21 cellular contexts compared by ENCODE assay signal in genomic region chr3:66432767-66433521, GRCh38.
DNase-seq lines count a peak whose midpoint lies in the region; ATAC-seq, FAIRE-seq and TF ChIP-seq lines count a peak whose summit lies in the region.
"Had no signal": no experiment of that assay in that cellular context is flagged by ENCODE, and none has a peak within 500 bp of the region (broad histone marks: within the 10 kb centered on the region; RNA-seq: fewer than 3 reads in every experiment).

No MANE protein-coding gene starts in this region.

- no peak for FAIRE-seq in H1 (lab: Jason Lieb, UNC)
- FAIRE-seq: kidney had no signal

- CTCF ChIA-PET in activated CD8-positive, alpha-beta T cell treated with anti-CD3 and anti-CD28 coated beads, Interleukin-2, amount 10 ng/mL, durations not matched to agents 7 days and 5 days (lab: Charles Lee), result no interaction called here
- CTCF ChIA-PET in activated CD8-positive, alpha-beta T cell treated with anti-CD3 and anti-CD28 coated beads for 36 hours (lab: Charles Lee), result interaction anchor here (1.4 kb wide), 1 partner anchor 18 kb away, joined by 3 read pairs; no protein-coding TSS in a partner anchor
- CTCF ChIA-PET in H1 (lab: Charles Lee; ENCODE audit: partially characterized antibody), result interaction anchor here (1.0 to 3.3 kb wide), 2 partner anchors 25 to 66 kb away, joined by 3 to 14 read pairs; no protein-coding TSS in a partner anchor

- H3K27ac ChIP-seq in H1 (ENCODE audit: low read depth, low read length) (no peak overlapping the region), neural progenitor cell (peak overlapping the region; percentile 3), vagina (peak overlapping the region; percentile 51), aorta (ENCODE audit: low read depth in 1 of 2, low read length in 2 of 2) (no peak overlapping the region), hepatocyte (no peak overlapping the region)
- H3K27ac ChIP-seq: 22Rv1, tibial artery, WERI-Rb-1 had no signal

- H3K9me3 ChIP-seq in H1 (ENCODE audit: insufficient read depth in 2 of 2, low read depth in 1 of 2, low read length in 1 of 2) (no peaks in the 10 kb centered on the region), neural progenitor cell (ENCODE audit: low read depth) (no peaks in the 10 kb centered on the region), vagina (no peaks in the 10 kb centered on the region), aorta (ENCODE audit: control insufficient read depth, low read length) (no peaks in the 10 kb centered on the region), hepatocyte (ENCODE audit: low read depth) (no peaks in the 10 kb centered on the region)
- H3K9me3 ChIP-seq: body of pancreas, tibial artery had no signal

- intact Hi-C loops in activated CD8-positive, alpha-beta T cell treated with anti-CD3 and anti-CD28 coated beads for 36 hours (cut with micrococcal nuclease), result no loop called here
- intact Hi-C loops in vagina (cut with DNase I) (no loop called here), aorta (cut with DNase I) (no loop called here)

- no peak overlapping the region for H2BK120ac ChIP-seq in H1 (replicated peaks; ENCODE audit: low read depth, low read length)

- H3K23me2 ChIP-seq in H1 (ENCODE audit: low read depth, low read length), result no peaks in the 10 kb centered on the region

- no peak overlapping the region for H4K8ac ChIP-seq in H1 (ENCODE audit: extremely low read depth, insufficient read depth, low read length)

- H3K79me2 ChIP-seq in H1 (ENCODE audit: control insufficient read depth in 1 of 2, insufficient read depth in 2 of 2, low read length in 2 of 2) (peaks cover 9 to 100% of the 10 kb centered on the region in 2 experiments), neural progenitor cell (ENCODE audit: low read depth) (peaks cover 100% of the 10 kb centered on the region), hepatocyte (no peaks in the 10 kb centered on the region)

- no peak overlapping the region for H2BK20ac ChIP-seq in H1 (ENCODE audit: low read length)

- H2BK12ac ChIP-seq in H1 (ENCODE audit: low read depth, low read length), result no peak overlapping the region

- peaks cover 0 to 4% (median 2%) of the 10 kb centered on the region in 4 experiments; a peak in 2 of 8 replicates for H3K36me3 ChIP-seq in H1 (ENCODE audit: control insufficient read depth in 2 of 4, insufficient read depth in 4 of 4, low read length in 3 of 4)
- H3K36me3 ChIP-seq in neural progenitor cell, result no peaks in the 10 kb centered on the region
- H3K36me3 ChIP-seq in vagina, result no peaks in the 10 kb centered on the region
- H3K36me3 ChIP-seq in aorta (ENCODE audit: control insufficient read depth in 1 of 2, insufficient read depth in 2 of 2, low read length in 1 of 2), result no peaks in the 10 kb centered on the region
- H3K36me3 ChIP-seq in hepatocyte (replicated peaks; ENCODE audit: insufficient read depth, low read depth), result no peaks in the 10 kb centered on the region
- H3K36me3 ChIP-seq: WERI-Rb-1 had no signal

- peaks cover 2% of the 10 kb centered on the region for H3F3A ChIP-seq in neural progenitor cell (ENCODE audit: low read depth)

- POLR2A ChIA-PET in activated CD8-positive, alpha-beta T cell treated with anti-CD3 and anti-CD28 coated beads, Interleukin-2, amount 10 ng/mL, durations not matched to agents 7 days and 5 days (lab: Charles Lee), result no interaction called here
- POLR2A ChIA-PET in activated CD8-positive, alpha-beta T cell treated with anti-CD3 and anti-CD28 coated beads for 36 hours (lab: Charles Lee), result no interaction called here
- POLR2A ChIA-PET in H1 (lab: Charles Lee; ENCODE audit: partially characterized antibody), result interaction anchor here (1.0 kb wide), 1 partner anchor 10 kb away, joined by 5 read pairs; no protein-coding TSS in a partner anchor

- no peak for TF ChIP-seq RAD21 in H1 (IDR thresholded peaks at IDR 0.05 in 1 of 2, conservative IDR thresholded peaks at IDR 0.05 in 1 of 2; ENCODE audit: low read depth in 2 of 2, low read length in 2 of 2)

- H4K5ac ChIP-seq in H1 (ENCODE audit: insufficient read length, low read depth, low read length), result no peak overlapping the region

- H3K9ac ChIP-seq in H1 (replicated peaks in 1 of 4; ENCODE audit: extremely low read depth in 1 of 4, low read depth in 3 of 4, low read length in 3 of 4) (no peak overlapping the region), neural progenitor cell (no peak overlapping the region)

- TF ChIP-seq POLR2A in H1 (IDR thresholded peaks at IDR 0.05; ENCODE audit: control extremely low read depth in 1 of 2, low read depth in 2 of 2, low read length in 2 of 2) (no peak), vagina (IDR thresholded peaks at IDR 0.05) (no peak)

- H3K9me2 ChIP-seq in hepatocyte (replicated peaks; ENCODE audit: insufficient read depth), result no peaks in the 10 kb centered on the region

- no peak overlapping the region for H3K56ac ChIP-seq in H1 (replicated peaks; ENCODE audit: insufficient read length, low read depth, low read length)

- H3K4me1 ChIP-seq in H1 (replicated peaks in 1 of 4; ENCODE audit: control insufficient read depth in 3 of 4, insufficient read depth in 4 of 4, low read length in 3 of 4) (peaks cover 6 to 29% (median 28%) of the 10 kb centered on the region in 4 experiments), neural progenitor cell (peaks cover 49% of the 10 kb centered on the region), vagina (peaks cover 64% of the 10 kb centered on the region), aorta (ENCODE audit: control insufficient read depth in 1 of 2, insufficient read depth in 2 of 2, low read length in 2 of 2) (peaks cover 4 to 8% of the 10 kb centered on the region in 2 donors), hepatocyte (ENCODE audit: insufficient read depth) (no peaks in the 10 kb centered on the region)

- H2BK5ac ChIP-seq in H1 (ENCODE audit: low read depth, low read length), result no peak overlapping the region

- H3K23ac ChIP-seq in H1 (ENCODE audit: insufficient read length), result no peak overlapping the region

- H3K4me3 ChIP-seq in H1 (ENCODE audit: extremely low read depth in 1 of 4, insufficient read depth in 2 of 4, low read depth in 3 of 4, low read length in 4 of 4) (no peak overlapping the region), neural progenitor cell (no peak overlapping the region), vagina (no peak overlapping the region), aorta (ENCODE audit: low read length in 2 of 2) (no peak overlapping the region), hepatocyte (no peak overlapping the region)
- H3K4me3 ChIP-seq: body of pancreas, tibial artery had no signal

- no peak overlapping the region for H3K18ac ChIP-seq in H1 (ENCODE audit: extremely low read depth, low read length)

- no peak overlapping the region for H3K27ac Mint-ChIP-seq in activated CD8-positive, alpha-beta T cell treated with anti-CD3 and anti-CD28 coated beads, Interleukin-2, amount 10 ng/mL, durations not matched to agents 7 days and 5 days
- H3K27ac Mint-ChIP-seq in activated CD8-positive, alpha-beta T cell treated with anti-CD3 and anti-CD28 coated beads for 36 hours, result no peak overlapping the region
- peak overlapping the region; percentile 28 for H3K27ac Mint-ChIP-seq in neural progenitor cell
- H3K27ac Mint-ChIP-seq: activated naive CD8-positive, alpha-beta T cell treated with anti-CD3 and anti-CD28 coated beads for 36 hours had no signal

- no peak overlapping the region for H2AK5ac ChIP-seq in H1 (ENCODE audit: low read depth, low read length)

- no peak overlapping the region for H3K14ac ChIP-seq in H1 (ENCODE audit: insufficient read length)

- H3K4ac ChIP-seq in H1 (replicated peaks; ENCODE audit: insufficient read length, low read depth, low read length), result no peak overlapping the region

- 88% methylated on average over 9 of the region's 9 CpGs; no CpG with 5 or more reads in 1 of the 2 experiments for WGBS in H1 (ENCODE audit: extremely low coverage in 1 of 2, insufficient coverage in 1 of 2, insufficient read length in 1 of 2, insufficient replicate concordance in 2 of 2, low coverage in 1 of 2, low lambda C conversion rate in 2 of 2, missing lambda C conversion rate in 1 of 2), 2 experiments
- WGBS in aorta, 2 donors, result 82 to 84% methylated on average over 9 of the region's 9 CpGs
- WGBS in hepatocyte (ENCODE audit: low lambda C conversion rate, missing lambda C conversion rate), result 96% methylated on average over 9 of the region's 9 CpGs

- H4K91ac ChIP-seq in H1 (replicated peaks; ENCODE audit: insufficient read length, low read length), result no peak overlapping the region

- no peaks in the 10 kb centered on the region for H3K27me3 Mint-ChIP-seq in activated CD8-positive, alpha-beta T cell treated with anti-CD3 and anti-CD28 coated beads, Interleukin-2, amount 10 ng/mL, durations not matched to agents 7 days and 5 days (ENCODE audit: low read depth)
- H3K27me3 Mint-ChIP-seq in activated CD8-positive, alpha-beta T cell treated with anti-CD3 and anti-CD28 coated beads for 36 hours, result no peaks in the 10 kb centered on the region
- peaks cover 2% of the 10 kb centered on the region for H3K27me3 Mint-ChIP-seq in neural progenitor cell (ENCODE audit: insufficient read depth, low read depth)

- peaks cover 12% of the 10 kb centered on the region for H3K4me1 Mint-ChIP-seq in activated CD8-positive, alpha-beta T cell treated with anti-CD3 and anti-CD28 coated beads, Interleukin-2, amount 10 ng/mL, durations not matched to agents 7 days and 5 days (ENCODE audit: low read depth)
- peaks cover 13% of the 10 kb centered on the region for H3K4me1 Mint-ChIP-seq in activated CD8-positive, alpha-beta T cell treated with anti-CD3 and anti-CD28 coated beads for 36 hours (ENCODE audit: low read depth)
- peaks cover 47% of the 10 kb centered on the region for H3K4me1 Mint-ChIP-seq in neural progenitor cell

- peaks cover 27% of the 10 kb centered on the region for H3K79me1 ChIP-seq in H1 (ENCODE audit: low read depth, low read length)

- TF ChIP-seq EP300 in H1 (IDR thresholded peaks at IDR 0.05; ENCODE audit: borderline replicate concordance in 1 of 2, low read depth in 2 of 2, low read length in 2 of 2), result no peak

- no peak for TF ChIP-seq CTCF in activated CD8-positive, alpha-beta T cell treated with anti-CD3 and anti-CD28 coated beads for 36 hours (IDR thresholded peaks at IDR 0.05)
- TF ChIP-seq CTCF in H1 (IDR thresholded peaks at IDR 0.05; ENCODE audit: control extremely low read depth in 1 of 3, insufficient read depth in 1 of 3, low read depth in 1 of 3, low read length in 3 of 3) (no peak), neural progenitor cell (IDR thresholded peaks at IDR 0.05) (no peak), vagina (IDR thresholded peaks at IDR 0.05) (no peak), hepatocyte (IDR thresholded peaks at IDR 0.05; ENCODE audit: poor library complexity) (no peak)

- H2BK15ac ChIP-seq in H1 (ENCODE audit: low read length), result no peak overlapping the region

- H2AFZ ChIP-seq in H1 (ENCODE audit: low read length) (no peak overlapping the region), neural progenitor cell (replicated peaks) (no peak overlapping the region), hepatocyte (no peak overlapping the region)

- peaks cover 31 to 46% of the 10 kb centered on the region in 2 experiments for H4K20me1 ChIP-seq in H1 (replicated peaks in 1 of 2; ENCODE audit: control insufficient read depth in 1 of 2, insufficient read depth in 2 of 2, low read length in 2 of 2)
- H4K20me1 ChIP-seq in neural progenitor cell (ENCODE audit: low read depth), result peaks cover 100% of the 10 kb centered on the region
- no peaks in the 10 kb centered on the region for H4K20me1 ChIP-seq in hepatocyte (ENCODE audit: insufficient read depth, poor library complexity, severe bottlenecking)

- no peak overlapping the region for H3K4me3 Mint-ChIP-seq in activated CD8-positive, alpha-beta T cell treated with anti-CD3 and anti-CD28 coated beads, Interleukin-2, amount 10 ng/mL, durations not matched to agents 7 days and 5 days
- H3K4me3 Mint-ChIP-seq in activated CD8-positive, alpha-beta T cell treated with anti-CD3 and anti-CD28 coated beads for 36 hours, result no peak overlapping the region
- H3K4me3 Mint-ChIP-seq in neural progenitor cell, result no peak overlapping the region
- H3K4me3 Mint-ChIP-seq: activated naive CD8-positive, alpha-beta T cell treated with anti-CD3 and anti-CD28 coated beads for 36 hours; natural killer cell treated with Interleukin-12 subunit alpha and Interleukin-12 subunit beta and Interleukin-15 and Interleukin-18, amount 100 ng/mL, for 72 hours had no signal

- ATAC-seq in activated CD8-positive, alpha-beta T cell treated with anti-CD3 and anti-CD28 coated beads, Interleukin-2, amount 10 ng/mL, durations not matched to agents 7 days and 5 days, result peak; percentile 44
- ATAC-seq in activated CD8-positive, alpha-beta T cell treated with anti-CD3 and anti-CD28 coated beads for 36 hours, result no peak
- ATAC-seq in aorta (ENCODE audit: low FRiP score), result no peak
- ATAC-seq: body of pancreas; natural killer cell treated with Interleukin-12 subunit alpha and Interleukin-12 subunit beta and Interleukin-15 and Interleukin-18, amount 100 ng/mL, for 72 hours had no signal

- H3K4me2 ChIP-seq in H1 (ENCODE audit: insufficient read depth in 1 of 2, low read depth in 2 of 2, low read length in 2 of 2) (no peak overlapping the region), neural progenitor cell (no peak overlapping the region), hepatocyte (no peak overlapping the region)

- no peak for DNase-seq in activated CD8-positive, alpha-beta T cell treated with anti-CD3 and anti-CD28 coated beads, Interleukin-2, amount 10 ng/mL, durations not matched to agents 7 days and 5 days
- no peak for DNase-seq in activated CD8-positive, alpha-beta T cell treated with anti-CD3 and anti-CD28 coated beads for 36 hours
- DNase-seq in H1 (ENCODE audit: low read depth in 1 of 2, low spot score in 2 of 2) (no peak), neural progenitor cell (ENCODE audit: low spot score) (no peak), vagina (ENCODE audit: extremely low spot score in 2 of 2) (no peak), aorta (no peak), RKO (ENCODE audit: low spot score) (no peak), hepatocyte (ENCODE audit: low spot score) (no peak)
- DNase-seq: activated CD8-positive, alpha-beta memory T cell treated with anti-CD3 and anti-CD28 coated beads for 24 hours; activated naive CD8-positive, alpha-beta T cell treated with anti-CD3 and anti-CD28 coated beads for 36 hours; AML-193; body of pancreas; cortex of kidney; kidney; NCI-H1105 treated with DMSO at 0.1 percent for 48 hours; NCI-H2081 treated with DMSO at 0.1 percent for 48 hours; NCI-H510A; WERI-Rb-1 had no signal

- no peaks in the 10 kb centered on the region for H3K9me3 Mint-ChIP-seq in activated CD8-positive, alpha-beta T cell treated with anti-CD3 and anti-CD28 coated beads, Interleukin-2, amount 10 ng/mL, durations not matched to agents 7 days and 5 days (ENCODE audit: insufficient read depth)
- no peaks in the 10 kb centered on the region for H3K9me3 Mint-ChIP-seq in activated CD8-positive, alpha-beta T cell treated with anti-CD3 and anti-CD28 coated beads for 36 hours
- H3K9me3 Mint-ChIP-seq in neural progenitor cell, result peaks cover 6% of the 10 kb centered on the region
- H3K9me3 Mint-ChIP-seq: activated naive CD8-positive, alpha-beta T cell treated with anti-CD3 and anti-CD28 coated beads for 36 hours; natural killer cell treated with Interleukin-12 subunit alpha and Interleukin-12 subunit beta and Interleukin-15 and Interleukin-18, amount 100 ng/mL, for 72 hours had no signal

- no peaks in the 10 kb centered on the region for H3K27me3 ChIP-seq in H1 (replicated peaks in 1 of 4; ENCODE audit: control insufficient read depth in 3 of 4, extremely low read depth in 1 of 4, insufficient read depth in 3 of 4, low read length in 3 of 4)
- H3K27me3 ChIP-seq in neural progenitor cell, result no peaks in the 10 kb centered on the region
- H3K27me3 ChIP-seq in vagina, result no peaks in the 10 kb centered on the region
- no peaks in the 10 kb centered on the region for H3K27me3 ChIP-seq in aorta (ENCODE audit: control insufficient read depth in 1 of 2, insufficient read depth in 2 of 2, low read length in 1 of 2)
- H3K27me3 ChIP-seq in hepatocyte, result no peaks in the 10 kb centered on the region
- H3K27me3 ChIP-seq: body of pancreas, tibial artery had no signal

- peaks cover 2% of the 10 kb centered on the region for H3K36me3 Mint-ChIP-seq in activated CD8-positive, alpha-beta T cell treated with anti-CD3 and anti-CD28 coated beads, Interleukin-2, amount 10 ng/mL, durations not matched to agents 7 days and 5 days (ENCODE audit: low read depth)
- H3K36me3 Mint-ChIP-seq in activated CD8-positive, alpha-beta T cell treated with anti-CD3 and anti-CD28 coated beads for 36 hours (ENCODE audit: low read depth), result peaks cover 2% of the 10 kb centered on the region
- H3K36me3 Mint-ChIP-seq in neural progenitor cell, result peaks cover 50% of the 10 kb centered on the region
- H3K36me3 Mint-ChIP-seq: activated naive CD8-positive, alpha-beta T cell treated with anti-CD3 and anti-CD28 coated beads for 36 hours; natural killer cell treated with Interleukin-12 subunit alpha and Interleukin-12 subunit beta and Interleukin-15 and Interleukin-18, amount 100 ng/mL, for 72 hours had no signal

Comparison
In these comparisons a context has a peak if more than half of its experiments do, and no peak if none do; other contexts are left out.
1. H3K27ac ChIP-seq: peak in neural progenitor cell (single experiment) and vagina (single experiment); none in H1 (single experiment), aorta (0 of 2) and hepatocyte (single experiment).